9 cellular contexts compared by ENCODE assay signal in genomic region chr16:53068423-53068833, GRCh38. TPM values are rescaled to one million over a fixed set of nuclear protein-coding genes. Genes with fewer than 3 reads are reported as not detected.
DNase-seq lines count a peak whose midpoint lies in the region; ATAC-seq, FAIRE-seq and TF ChIP-seq lines count a peak whose summit lies in the region.
"Had no signal": no experiment of that assay in that cellular context is flagged by ENCODE, and none has a peak within 500 bp of the region (broad histone marks: within the 10 kb centered on the region; RNA-seq: fewer than 3 reads in every experiment).

No MANE protein-coding gene starts in this region.

- no peak for FAIRE-seq in H54 (lab: Jason Lieb, UNC)

- H3K4me2 ChIP-seq in DOHH2 (ENCODE audit: low read length), result 0 out of 2 replicates have a peak overlapping the region, but pooled peaks have one; percentile 10
- H3K4me2 ChIP-seq: PC-9 had no signal

- H3K27ac Mint-ChIP-seq in activated naive CD8-positive, alpha-beta T cell treated with anti-CD3 and anti-CD28 coated beads for 36 hours, result no peak overlapping the region

- no peak overlapping the region for H3K27ac ChIP-seq in DOHH2 (ENCODE audit: low read depth, low read length)
- H3K27ac ChIP-seq: PC-9 had no signal

- peaks cover 3% of the 10 kb centered on the region; the same call in 1 of the 2 replicates for H3K9me3 ChIP-seq in DOHH2 (ENCODE audit: control insufficient read depth, insufficient read depth, low read length)

- H3K9me3 Mint-ChIP-seq in activated naive CD8-positive, alpha-beta T cell treated with anti-CD3 and anti-CD28 coated beads for 36 hours, result no peaks in the 10 kb centered on the region

- H3K27me3 Mint-ChIP-seq in activated naive CD8-positive, alpha-beta T cell treated with anti-CD3 and anti-CD28 coated beads for 36 hours, result no peaks in the 10 kb centered on the region

- no peaks in the 10 kb centered on the region for H3K27me3 ChIP-seq in DOHH2 (ENCODE audit: control insufficient read depth, low read length)

- no peak for TF ChIP-seq CTCF in DOHH2 (IDR thresholded peaks at IDR 0.05; ENCODE audit: low read depth, low read length, poor library complexity, severe bottlenecking)

- H3K4me3 Mint-ChIP-seq in activated naive CD8-positive, alpha-beta T cell treated with anti-CD3 and anti-CD28 coated beads for 36 hours, result peak overlapping the region; percentile 3

- peak; percentile 11 for DNase-seq in activated naive CD8-positive, alpha-beta T cell treated with anti-CD3 and anti-CD28 coated beads for 36 hours
- DNase-seq in H54 (ENCODE audit: insufficient read length, low spot score) (no peak), NCI-H2196 (lab: John Stamatoyannopoulos, UW; ENCODE audit: unreplicated experiment) (no peak), kidney glomerular epithelial cell (lab: John Stamatoyannopoulos, UW) (no peak), ACHN (no peak)
- DNase-seq: PC-9 had no signal

- H3K4me1 Mint-ChIP-seq in activated naive CD8-positive, alpha-beta T cell treated with anti-CD3 and anti-CD28 coated beads for 36 hours, result peaks cover 41% of the 10 kb centered on the region

- no peak overlapping the region for H3K4me3 ChIP-seq in DOHH2 (ENCODE audit: low read length)
- H3K4me3 ChIP-seq: PC-9 had no signal

- peaks cover 91% of the 10 kb centered on the region for H3K79me2 ChIP-seq in DOHH2 (ENCODE audit: control insufficient read depth, low read length)

- peaks cover 61% of the 10 kb centered on the region for H3K4me1 ChIP-seq in DOHH2 (ENCODE audit: control insufficient read depth, low read length)

- in situ Hi-C loops in ACHN (cut with HindIII; ENCODE audit: low pct_ligation_motif_present, low pct_unique_long_range_greater_than_20kb, low sequenced_read_pairs), result no loop called here

- H3F3A ChIP-seq in DOHH2 (ENCODE audit: control insufficient read depth, insufficient read depth), result peaks cover 4% of the 10 kb centered on the region; the same call in 1 of the 2 replicates

- no peak for TF ChIP-seq POLR2A in H54 (IDR thresholded peaks at IDR 0.05; ENCODE audit: low read depth, low read length)

- peaks cover 48% of the 10 kb centered on the region for H3K36me3 ChIP-seq in DOHH2 (ENCODE audit: control insufficient read depth, low read length)

- H3K36me3 Mint-ChIP-seq in activated naive CD8-positive, alpha-beta T cell treated with anti-CD3 and anti-CD28 coated beads for 36 hours, result peaks cover 19% of the 10 kb centered on the region

- H3K9me2 ChIP-seq in DOHH2 (replicated peaks; ENCODE audit: control insufficient read depth, low read length), result no peaks in the 10 kb centered on the region

- ATAC-seq in GM19463 (IDR thresholded peaks at IDR 0.05; ENCODE audit: unreplicated experiment), result peak; percentile 54
- ATAC-seq in HG03103 (IDR thresholded peaks at IDR 0.05; ENCODE audit: low read depth, unreplicated experiment), result peak; percentile 51

- H4K20me1 ChIP-seq in DOHH2 (ENCODE audit: control insufficient read depth, insufficient read depth, low read depth, low read length), result no peaks in the 10 kb centered on the region

RNA-seq across cellular contexts. Expression of gene CHD9, which starts 13.6 kb away (rescaled TPM):
- 10 to 100 TPM; 12.7 to 14.0 TPM for total RNA-seq in activated naive CD8-positive, alpha-beta T cell treated with anti-CD3 and anti-CD28 coated beads for 36 hours

RNA-seq across cellular contexts. Expression of gene CHD9NB, which starts 15.7 kb away (rescaled TPM):
- under 1 TPM in 1 of 2 experiments, not detected in 1; 0.12 TPM for total RNA-seq in activated naive CD8-positive, alpha-beta T cell treated with anti-CD3 and anti-CD28 coated beads for 36 hours
